1 cellular context compared by ENCODE assay signal in the genomic region with DNA sequence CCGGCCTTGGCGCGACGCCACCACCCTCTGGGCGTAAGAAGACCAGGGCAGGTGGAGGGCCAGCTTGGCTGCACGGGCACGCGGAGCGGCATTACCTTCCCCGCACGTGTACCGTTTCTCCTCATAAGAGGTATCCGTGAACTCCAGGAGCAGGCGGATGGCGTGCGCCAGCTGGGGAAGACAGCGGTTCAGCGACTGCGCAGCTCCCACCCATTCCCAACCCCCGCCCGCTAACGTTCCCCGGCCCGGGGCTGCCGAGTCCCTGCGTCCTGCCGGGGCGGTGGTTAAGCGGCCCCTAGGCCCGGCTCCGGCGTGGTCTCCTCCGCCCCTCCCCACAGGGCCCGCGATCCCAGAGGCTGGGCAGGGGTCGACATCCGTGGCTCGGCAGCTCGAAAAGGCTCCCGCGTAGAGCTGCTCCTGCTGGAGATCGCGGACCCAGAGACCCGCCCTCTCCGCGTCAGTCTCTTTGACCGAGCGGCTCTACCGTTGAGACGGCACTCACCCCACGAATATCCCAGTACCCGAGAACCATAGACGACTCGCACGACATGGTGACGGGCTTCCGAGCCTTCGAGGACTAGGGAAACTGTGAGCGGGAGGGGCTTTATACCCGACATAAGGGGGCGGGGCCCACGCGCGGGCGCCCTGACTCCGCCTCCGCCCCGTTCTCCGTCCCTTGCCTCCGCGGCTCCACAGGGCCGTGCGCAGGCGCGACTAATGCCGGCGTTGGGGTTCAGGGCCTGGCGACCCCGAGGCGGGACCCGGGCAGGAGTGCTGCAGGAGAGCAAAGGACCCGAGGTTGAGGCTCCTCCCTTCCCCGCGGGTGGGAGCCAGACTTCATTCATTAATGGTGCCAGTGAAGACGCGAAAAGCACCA.
TF ChIP-seq lines count a peak whose summit lies in the region.

No MANE protein-coding gene starts in this region.

TF ChIP-seq in IMR-90, 13 proteins besides CTCF, POLR2A, EP300 and RAD21 (continued from another document):
- TF ChIP-seq, protein P1, sequence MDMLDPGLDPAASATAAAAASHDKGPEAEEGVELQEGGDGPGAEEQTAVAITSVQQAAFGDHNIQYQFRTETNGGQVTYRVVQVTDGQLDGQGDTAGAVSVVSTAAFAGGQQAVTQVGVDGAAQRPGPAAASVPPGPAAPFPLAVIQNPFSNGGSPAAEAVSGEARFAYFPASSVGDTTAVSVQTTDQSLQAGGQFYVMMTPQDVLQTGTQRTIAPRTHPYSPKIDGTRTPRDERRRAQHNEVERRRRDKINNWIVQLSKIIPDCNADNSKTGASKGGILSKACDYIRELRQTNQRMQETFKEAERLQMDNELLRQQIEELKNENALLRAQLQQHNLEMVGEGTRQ (IDR thresholded peaks at IDR 0.05; ENCODE audit: low read depth, low read length): no peak
- 0 out of 2 replicates have a peak, but pooled peaks have one; percentile 45 for TF ChIP-seq MXI1 (IDR thresholded peaks at IDR 0.05; ENCODE audit: borderline replicate concordance, low read depth, low read length)
